In genomic region chr17:5111402-5112204, GRCh38 we compare ENCODE assay signal across 8 cellular contexts. TPM values are rescaled to one million over a fixed set of nuclear protein-coding genes. Genes with fewer than 3 reads are reported as not detected.
A peak's percentile ranks its signal among the peaks of the same experiment; 100 is the strongest.
DNase-seq lines count a peak whose midpoint lies in the region; ATAC-seq and TF ChIP-seq lines count a peak whose summit lies in the region.

Gene ZNF232, minus strand, starts transcription at chr17:5111878. Its CDS starts 56 bp downstream, at chr17:5111822.

- no peak for TF ChIP-seq CTCF in coronary artery (IDR thresholded peaks at IDR 0.05)

- peaks cover 63% of the 10 kb centered on the region for H3K36me3 Mint-ChIP-seq in activated CD4-positive, alpha-beta T cell treated with anti-CD3 and anti-CD28 coated beads, Interleukin-2, amount 10 ng/mL, durations not matched to agents 7 days and 5 days (ENCODE audit: low read depth)

- peak; percentile 99 for DNase-seq in AG20443 (ENCODE audit: low spot score)
- DNase-seq in NCI-H526 (lab: John Stamatoyannopoulos, UW): peak; percentile 86 to 97
- DNase-seq in activated CD4-positive, alpha-beta T cell treated with anti-CD3 and anti-CD28 coated beads, Interleukin-2, amount 10 ng/mL, durations not matched to agents 7 days and 5 days: peak; percentile 92
- peak; percentile 95 for DNase-seq in coronary artery (ENCODE audit: low spot score)
- DNase-seq in left kidney (ENCODE audit: low read depth, low spot score): peak; percentile 99
- peak; percentile 93 for DNase-seq in stimulated activated CD4-positive, alpha-beta T cell treated with anti-CD3 and anti-CD28 coated beads, Interleukin-1b, Interleukin-23, amount 100 ng/mL, for 48 hours

- peak; percentile 77 for ATAC-seq in HG03457 (IDR thresholded peaks at IDR 0.05; ENCODE audit: unreplicated experiment)

- CTCF ChIA-PET in activated CD4-positive, alpha-beta T cell treated with anti-CD3 and anti-CD28 coated beads, Interleukin-2, amount 10 ng/mL, durations not matched to agents 7 days and 5 days (lab: Charles Lee): interaction anchor here (0.8 to 1.2 kb wide), 3 partner anchors 7 to 80 kb away, joined by 3 to 8 read pairs (median 4); partner anchors contain the start of gene ZNF594

- peaks cover 21% of the 10 kb centered on the region for H3K9me3 Mint-ChIP-seq in activated CD4-positive, alpha-beta T cell treated with anti-CD3 and anti-CD28 coated beads, Interleukin-2, amount 10 ng/mL, durations not matched to agents 7 days and 5 days

- peak within 1 kb of the TSS; percentile 75 for H3K4me3 ChIP-seq in coronary artery

- H3K27me3 Mint-ChIP-seq in activated CD4-positive, alpha-beta T cell treated with anti-CD3 and anti-CD28 coated beads, Interleukin-2, amount 10 ng/mL, durations not matched to agents 7 days and 5 days: peaks cover 13% of the 10 kb centered on the region

- peak within 1 kb of the TSS; percentile 71 for H3K27ac Mint-ChIP-seq in activated CD4-positive, alpha-beta T cell treated with anti-CD3 and anti-CD28 coated beads, Interleukin-2, amount 10 ng/mL, durations not matched to agents 7 days and 5 days

- peak within 1 kb of the TSS; percentile 31 to 78 for H3K27ac ChIP-seq in coronary artery

- peak within 1 kb of the TSS; percentile 76 for H3K4me3 Mint-ChIP-seq in activated CD4-positive, alpha-beta T cell treated with anti-CD3 and anti-CD28 coated beads, Interleukin-2, amount 10 ng/mL, durations not matched to agents 7 days and 5 days

- peak; percentile 78 for TF ChIP-seq POLR2A in GM19193 (IDR thresholded peaks at IDR 0.05; ENCODE audit: extremely low read depth, insufficient read depth, insufficient read length)

- H3K4me1 Mint-ChIP-seq in activated CD4-positive, alpha-beta T cell treated with anti-CD3 and anti-CD28 coated beads, Interleukin-2, amount 10 ng/mL, durations not matched to agents 7 days and 5 days: peaks cover 23% of the 10 kb centered on the region

- POLR2A ChIA-PET in activated CD4-positive, alpha-beta T cell treated with anti-CD3 and anti-CD28 coated beads, Interleukin-2, amount 10 ng/mL, durations not matched to agents 7 days and 5 days (lab: Charles Lee): no interaction called here

RNA-seq across cellular contexts. Expression of gene ZNF232, which starts in this region (rescaled TPM):
- 10 to 100 TPM in 1 of 2 experiments, 1 to 10 TPM in 1; 9.3 to 12.0 TPM for total RNA-seq in activated CD4-positive, alpha-beta T cell treated with anti-CD3 and anti-CD28 coated beads, Interleukin-2, amount 10 ng/mL, durations not matched to agents 7 days and 5 days

Comparison
In these comparisons a context has a peak if more than half of its experiments do, and no peak if none do; other contexts are left out.
1. Peak in every context shown above with its lines: DNase-seq, ATAC-seq, H3K4me3 ChIP-seq and H3K27ac ChIP-seq.